8 cellular contexts compared by ENCODE assay signal in the genomic region with DNA sequence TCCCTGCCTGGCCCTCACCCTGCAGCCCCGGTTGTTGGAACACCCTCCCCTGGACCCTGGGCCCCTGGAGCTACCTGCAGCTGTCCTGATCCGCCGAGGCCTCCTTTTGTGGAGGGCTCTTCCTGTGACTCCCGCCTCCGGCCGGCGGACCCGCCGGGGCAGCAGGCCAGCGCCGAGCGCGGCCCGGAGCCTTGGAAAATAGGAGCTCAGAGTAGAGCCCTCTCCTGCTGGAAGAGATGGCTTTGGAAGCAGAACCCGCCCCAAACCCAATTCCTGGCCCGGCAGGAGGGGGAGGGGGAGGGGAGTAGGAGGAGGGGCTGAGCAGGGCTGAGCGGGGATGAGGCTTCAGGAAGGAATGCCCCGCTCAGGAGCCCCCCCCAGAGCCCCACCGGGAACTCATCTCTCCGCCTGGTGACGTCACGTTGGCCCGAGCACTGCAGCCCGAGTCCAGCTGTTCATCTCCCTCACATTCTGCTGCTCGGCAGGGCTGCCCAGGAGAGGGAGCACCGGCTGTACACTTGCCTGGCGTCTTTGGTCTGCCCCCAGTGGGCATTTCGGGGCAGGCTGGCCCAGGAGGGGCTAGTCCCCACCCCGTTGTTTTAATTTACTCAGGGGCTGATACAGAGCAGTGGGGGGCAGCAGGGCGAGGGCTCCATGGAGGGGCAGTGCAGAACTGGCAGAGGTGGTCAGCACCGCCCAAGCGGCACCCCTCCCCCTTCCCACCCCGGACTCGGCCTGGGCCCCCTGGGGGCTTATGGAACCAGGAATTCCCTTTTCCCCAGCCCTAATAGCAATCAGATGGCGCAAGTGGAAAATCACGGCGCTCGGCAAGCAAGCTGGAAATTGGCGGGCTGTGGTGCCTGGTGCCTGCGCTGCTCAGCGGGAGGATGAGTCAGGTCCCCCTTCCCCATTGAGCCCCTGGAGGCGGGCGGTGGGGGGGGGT. TPM values are rescaled to one million over a fixed set of nuclear protein-coding genes. Genes with fewer than 3 reads are reported as not detected.
A peak's percentile ranks its signal among the peaks of the same experiment; 100 is the strongest.
DNase-seq lines count a peak whose midpoint lies in the region; ATAC-seq and TF ChIP-seq lines count a peak whose summit lies in the region.

MRGPRF (minus strand) TSS at position 238 of the 943 bp plus-strand sequence. CDS start 3,345 bp downstream, outside the sequence.

- no peaks in the 10 kb centered on the region for H3K9me2 ChIP-seq in SK-N-SH

- WGBS in SK-N-SH (ENCODE audit: low lambda C conversion rate), result 59% methylated on average over 8 of the region's 43 CpGs

- TF ChIP-seq EP300 in SK-N-SH (IDR thresholded peaks at IDR 0.05; ENCODE audit: borderline replicate concordance in 1 of 2, low read depth in 1 of 2, low read length in 1 of 2), result no peak; a peak in 1 of 4 replicates

- H3K36me3 ChIP-seq in ES-I3 (ENCODE audit: insufficient read depth, low read length) (0 out of 2 replicates have a peak, but pooled peaks cover 2% of the 10 kb centered on the region), SK-N-SH (replicated peaks in 1 of 2; ENCODE audit: control insufficient read depth in 1 of 2, insufficient read depth in 2 of 2, low read length in 1 of 2) (no peaks in the 10 kb centered on the region), cardiac muscle cell (no peaks in the 10 kb centered on the region)

- POLR2A ChIA-PET in SK-N-SH (lab: Yijun Ruan, JAX), result no interaction called here

- ATAC-seq in GM18870 (IDR thresholded peaks at IDR 0.05; ENCODE audit: unreplicated experiment) (no peak), GM19324 (IDR thresholded peaks at IDR 0.05; ENCODE audit: low FRiP score, unreplicated experiment) (no peak)

- H3K9me3 ChIP-seq in ES-I3 (ENCODE audit: control insufficient read depth, insufficient read depth, low read length) (no peaks in the 10 kb centered on the region), SK-N-SH (no peaks in the 10 kb centered on the region), cardiac muscle cell (ENCODE audit: low read depth) (no peaks in the 10 kb centered on the region)

- H2AFZ ChIP-seq in SK-N-SH (ENCODE audit: low read depth), result no peak within 1 kb of the TSS

- TF ChIP-seq RAD21 in SK-N-SH (IDR thresholded peaks at IDR 0.05; ENCODE audit: low read length), result no peak; the same call in 1 of the 2 replicates

- H3K27ac ChIP-seq in SK-N-SH (ENCODE audit: low read depth in 2 of 2, low read length in 1 of 2), result peak within 1 kb of the TSS in 1 of 2 experiments; percentile 14; a peak in 1 of 4 replicates
- peak within 1 kb of the TSS; percentile 77 for H3K27ac ChIP-seq in cardiac muscle cell

- peak; percentile 89 for DNase-seq in SK-N-SH
- DNase-seq in cardiac muscle cell (ENCODE audit: low read depth in 1 of 2, low spot score in 1 of 2), result peak in 1 of 2 donors; percentile 74
- peak; percentile 98 for DNase-seq in posterior vena cava (ENCODE audit: low spot score)
- DNase-seq in NCI-H82 treated with DMSO at 0.1 percent for 48 hours (lab: John Stamatoyannopoulos, UW; ENCODE audit: unreplicated experiment), result no peak
- DNase-seq in NCI-H774 (lab: John Stamatoyannopoulos, UW), result no peak

- H4K20me1 ChIP-seq in SK-N-SH (ENCODE audit: insufficient read depth), result no peaks in the 10 kb centered on the region

- no peaks in the 10 kb centered on the region for H3K27me3 ChIP-seq in SK-N-SH (ENCODE audit: insufficient read depth)
- no peaks in the 10 kb centered on the region for H3K27me3 ChIP-seq in cardiac muscle cell

- intact Hi-C loops in posterior vena cava (cut with DNase I), result loop anchor here (2.0 to 10.0 kb wide), 4 partner anchors 38 to 1882 kb away; no protein-coding TSS in a partner anchor

- H3K4me3 ChIP-seq in SK-N-SH (ENCODE audit: low read depth in 2 of 2, low read length in 1 of 2) (peak within 1 kb of the TSS in 1 of 2 experiments; percentile 24; a peak in 2 of 4 replicates), cardiac muscle cell (peak within 1 kb of the TSS; percentile 14)

- H3K9ac ChIP-seq in ES-I3 (ENCODE audit: low read depth, low read length) (peak within 1 kb of the TSS; percentile 64), SK-N-SH (no peak within 1 kb of the TSS)

- TF ChIP-seq CTCF in SK-N-SH (IDR thresholded peaks at IDR 0.05) (peak; percentile 52), cardiac muscle cell (IDR thresholded peaks at IDR 0.05; ENCODE audit: low read depth, low read length) (peak; percentile 51)

- CTCF ChIA-PET in SK-N-SH (lab: Yijun Ruan, JAX), result interaction anchor here (0.6 to 4.6 kb wide), 11 partner anchors 9 to 559 kb away, joined by 3 to 26 read pairs (median 3); no protein-coding TSS in a partner anchor

- no peaks in the 10 kb centered on the region for H3K79me2 ChIP-seq in SK-N-SH (ENCODE audit: insufficient read depth)

- H3K4me1 ChIP-seq in ES-I3 (ENCODE audit: insufficient read depth, low read length) (peaks cover 44% of the 10 kb centered on the region), SK-N-SH (ENCODE audit: control insufficient read depth in 1 of 2, insufficient read depth in 2 of 2, low read depth in 1 of 2, low read length in 1 of 2) (peaks cover 23 to 48% of the 10 kb centered on the region in 2 experiments; a peak in 3 of 4 replicates), cardiac muscle cell (ENCODE audit: low read depth) (peaks cover 59% of the 10 kb centered on the region)

- peak within 1 kb of the TSS; percentile 65; the same call in 1 of the 2 replicates for H3K4me2 ChIP-seq in SK-N-SH

- no peaks in the 10 kb centered on the region for H3F3A ChIP-seq in SK-N-SH (replicated peaks; ENCODE audit: insufficient read depth)

TF ChIP-seq in SK-N-SH, 30 proteins besides CTCF, POLR2A, EP300 and RAD21:
- TF ChIP-seq, protein P1, sequence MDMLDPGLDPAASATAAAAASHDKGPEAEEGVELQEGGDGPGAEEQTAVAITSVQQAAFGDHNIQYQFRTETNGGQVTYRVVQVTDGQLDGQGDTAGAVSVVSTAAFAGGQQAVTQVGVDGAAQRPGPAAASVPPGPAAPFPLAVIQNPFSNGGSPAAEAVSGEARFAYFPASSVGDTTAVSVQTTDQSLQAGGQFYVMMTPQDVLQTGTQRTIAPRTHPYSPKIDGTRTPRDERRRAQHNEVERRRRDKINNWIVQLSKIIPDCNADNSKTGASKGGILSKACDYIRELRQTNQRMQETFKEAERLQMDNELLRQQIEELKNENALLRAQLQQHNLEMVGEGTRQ (IDR thresholded peaks at IDR 0.05; ENCODE audit: borderline replicate concordance, low read depth, low read length), result no peak
- TF ChIP-seq, protein P2, sequence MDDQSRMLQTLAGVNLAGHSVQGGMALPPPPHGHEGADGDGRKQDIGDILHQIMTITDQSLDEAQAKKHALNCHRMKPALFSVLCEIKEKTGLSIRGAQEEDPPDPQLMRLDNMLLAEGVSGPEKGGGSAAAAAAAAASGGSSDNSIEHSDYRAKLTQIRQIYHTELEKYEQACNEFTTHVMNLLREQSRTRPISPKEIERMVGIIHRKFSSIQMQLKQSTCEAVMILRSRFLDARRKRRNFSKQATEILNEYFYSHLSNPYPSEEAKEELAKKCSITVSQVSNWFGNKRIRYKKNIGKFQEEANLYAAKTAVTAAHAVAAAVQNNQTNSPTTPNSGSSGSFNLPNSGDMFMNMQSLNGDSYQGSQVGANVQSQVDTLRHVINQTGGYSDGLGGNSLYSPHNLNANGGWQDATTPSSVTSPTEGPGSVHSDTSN (IDR thresholded peaks at IDR 0.05), result no peak
- TF ChIP-seq SMC3 (IDR thresholded peaks at IDR 0.05; ENCODE audit: low read depth, low read length) (peak; percentile 30; the same call in 1 of the 2 replicates), RCOR1 (IDR thresholded peaks at IDR 0.05; ENCODE audit: low read length) (no peak)

RNA-seq across cellular contexts. Expression of gene MRGPRF, which starts in this region (rescaled TPM):
- polyA plus RNA-seq in SK-N-SH (2012; rRNA removed), result 0.18 and 0.19 TPM in 2 replicates
- polyA plus RNA-seq in SK-N-SH (2012; cell fraction: cytosol; rRNA removed), result 0.08 and 0.12 TPM in 2 replicates
- polyA plus RNA-seq in SK-N-SH (2012; cell fraction: nucleus; rRNA removed), result 0.21 and 0.39 TPM in 2 replicates
- 11.2 and 13.8 TPM in 2 replicates for total RNA-seq in cardiac muscle cell
- 9.3 and 9.7 TPM in 2 replicates for polyA plus RNA-seq in cardiac muscle cell
- 100 to 1,000 TPM; 117 to 138 TPM for total RNA-seq in posterior vena cava

Comparison
In these comparisons a context has a peak if more than half of its experiments do, and no peak if none do; other contexts are left out.
1. Peak in DNase-seq and H3K4me2 ChIP-seq in SK-N-SH; RNA of the gene not detected or under 1 TPM.